23 cellular contexts compared by ENCODE assay signal in the genomic region with DNA sequence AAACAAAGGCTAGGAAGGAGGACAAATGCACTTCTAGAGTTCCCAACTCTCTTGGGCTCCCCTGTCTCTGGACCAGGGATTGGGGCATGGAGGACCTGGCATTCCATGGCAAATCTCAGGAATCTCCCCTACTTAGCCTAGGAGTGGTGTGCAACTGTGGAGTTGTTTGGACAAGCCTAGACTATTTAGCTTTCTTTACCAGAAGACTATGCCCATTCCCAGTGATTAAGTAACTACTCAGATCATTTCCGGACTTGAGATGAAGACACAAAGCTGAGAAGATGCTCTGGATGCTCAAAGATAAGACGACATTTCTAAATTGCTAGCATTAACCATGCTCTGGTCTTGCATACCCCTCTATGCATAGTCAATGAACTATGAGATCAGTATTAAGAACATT. TPM values are rescaled to one million over a fixed set of nuclear protein-coding genes. Genes with fewer than 3 reads are reported as not detected.
A peak's percentile ranks its signal among the peaks of the same experiment; 100 is the strongest.
DNase-seq lines count a peak whose midpoint lies in the region; ATAC-seq, FAIRE-seq and TF ChIP-seq lines count a peak whose summit lies in the region.
"Had no signal": no experiment of that assay in that cellular context is flagged by ENCODE, and none has a peak within 500 bp of the region (broad histone marks: within the 10 kb centered on the region; RNA-seq: fewer than 3 reads in every experiment).

No MANE protein-coding gene starts in this region.

- FAIRE-seq in bronchial epithelial cell (lab: Jason Lieb, UNC) (no peak), keratinocyte (lab: Jason Lieb, UNC) (peak; percentile 86)
- FAIRE-seq: GM12878, GM19239, HepG2 had no signal

- H3K4me1 Mint-ChIP-seq in MCF 10A (ENCODE audit: insufficient read depth, unreplicated experiment) (peaks cover 25% of the 10 kb centered on the region), progenitor cell of endocrine pancreas (ENCODE audit: low read depth) (no peaks in the 10 kb centered on the region)
- no peaks in the 10 kb centered on the region for H3K4me1 Mint-ChIP-seq in activated CD8-positive, alpha-beta T cell treated with anti-CD3 and anti-CD28 coated beads, Interleukin-2, amount 10 ng/mL, durations not matched to agents 7 days and 5 days (ENCODE audit: low read depth)
- H3K4me1 Mint-ChIP-seq: B cell, IgD-negative memory B cell had no signal

- no peak for ATAC-seq in activated CD8-positive, alpha-beta T cell treated with anti-CD3 and anti-CD28 coated beads, Interleukin-2, amount 10 ng/mL, durations not matched to agents 7 days and 5 days
- ATAC-seq: CD8-positive, alpha-beta T cell; GM12878; HepG2 had no signal

- H3K9ac ChIP-seq in mammary epithelial cell (ENCODE audit: insufficient read depth, low read length) (no peak overlapping the region), keratinocyte (ENCODE audit: control insufficient read depth, extremely low read depth, insufficient read depth, low read length) (no peak overlapping the region)
- H3K9ac ChIP-seq: BLaER1 treated with 17β-estradiol and CSF1 and Interleukin-3, amounts not matched to agents 10 nM and 100 nM; GM23248 had no signal

- 44% methylated on average over 2 of the region's 2 CpGs for WGBS in mammary epithelial cell (ENCODE audit: low coverage, missing lambda C conversion rate)

- in situ Hi-C loops in mammary epithelial cell (cut with MboI; ENCODE audit: low sequenced_read_pairs in 2 of 2): loop anchor here in 1 of 2 donors (10.0 kb wide), 1 partner anchor 139 kb away; no protein-coding TSS in a partner anchor

- H3K79me2 ChIP-seq in mammary epithelial cell (ENCODE audit: insufficient read depth, low read length) (no peaks in the 10 kb centered on the region), keratinocyte (ENCODE audit: control insufficient read depth, insufficient read depth, low read length) (no peaks in the 10 kb centered on the region), OCI-LY7 (ENCODE audit: insufficient read depth, low read depth, low read length) (no peaks in the 10 kb centered on the region)

- DNase-seq in mammary epithelial cell: peak; percentile 55
- no peak for DNase-seq in MCF 10A (ENCODE audit: unreplicated experiment)
- DNase-seq in bronchial epithelial cell (ENCODE audit: low read depth): peak; percentile 92
- DNase-seq in keratinocyte (ENCODE audit: low read depth, low spot score): no peak
- no peak for DNase-seq in activated CD8-positive, alpha-beta T cell treated with anti-CD3 and anti-CD28 coated beads, Interleukin-2, amount 10 ng/mL, durations not matched to agents 7 days and 5 days
- no peak for DNase-seq in progenitor cell of endocrine pancreas (ENCODE audit: low spot score, unreplicated experiment)
- DNase-seq in OCI-LY7 (ENCODE audit: low spot score): no peak
- DNase-seq: 8988T; Calu3; CD8-positive, alpha-beta T cell; DMS 273 treated with DMSO at 0.1 percent for 48 hours; DMS53; DND-41; EL; GM23248; HCEC 1CT; HFFc6 had no signal

- H3K4me1 ChIP-seq in mammary epithelial cell (ENCODE audit: insufficient read depth, low read length) (peaks cover 54% of the 10 kb centered on the region), keratinocyte (ENCODE audit: control insufficient read depth, extremely low read depth, insufficient read depth, low read length) (peaks cover 59% of the 10 kb centered on the region), OCI-LY7 (ENCODE audit: insufficient read depth, low read length, poor library complexity, severe bottlenecking) (no peaks in the 10 kb centered on the region)
- H3K4me1 ChIP-seq: BLaER1 treated with 17β-estradiol and CSF1 and Interleukin-3, amounts not matched to agents 10 nM and 100 nM had no signal

- H3K27me3 Mint-ChIP-seq in MCF 10A (ENCODE audit: insufficient read depth, unreplicated experiment) (no peaks in the 10 kb centered on the region), progenitor cell of endocrine pancreas (peaks cover 17% of the 10 kb centered on the region)
- peaks cover 8% of the 10 kb centered on the region for H3K27me3 Mint-ChIP-seq in activated CD8-positive, alpha-beta T cell treated with anti-CD3 and anti-CD28 coated beads, Interleukin-2, amount 10 ng/mL, durations not matched to agents 7 days and 5 days (ENCODE audit: low read depth)

- H3K9me3 Mint-ChIP-seq in MCF 10A (ENCODE audit: unreplicated experiment) (no peaks in the 10 kb centered on the region), progenitor cell of endocrine pancreas (ENCODE audit: low read depth) (no peaks in the 10 kb centered on the region)
- no peaks in the 10 kb centered on the region for H3K9me3 Mint-ChIP-seq in activated CD8-positive, alpha-beta T cell treated with anti-CD3 and anti-CD28 coated beads, Interleukin-2, amount 10 ng/mL, durations not matched to agents 7 days and 5 days (ENCODE audit: insufficient read depth)
- H3K9me3 Mint-ChIP-seq: CD8-positive, alpha-beta T cell; HFFc6; IgD-negative memory B cell had no signal

- H4K20me1 ChIP-seq in mammary epithelial cell (ENCODE audit: insufficient read depth, low read length): no peaks in the 10 kb centered on the region
- H4K20me1 ChIP-seq in keratinocyte (ENCODE audit: control insufficient read depth, extremely low read depth, insufficient read depth, low read length): no peaks in the 10 kb centered on the region
- H4K20me1 ChIP-seq in OCI-LY7 (ENCODE audit: insufficient read depth, low read length): no peaks in the 10 kb centered on the region
- H4K20me1 ChIP-seq: BLaER1 treated with 17β-estradiol and CSF1 and Interleukin-3, amounts not matched to agents 10 nM and 100 nM had no signal

- BruUV-seq in mammary epithelial cell (replicated peaks; lab: Mats Ljungman, UMichigan) (no TSS peak), MCF 10A (replicated peaks; lab: Mats Ljungman, UMichigan) (no TSS peak), OCI-LY7 (replicated peaks; lab: Mats Ljungman, UMichigan) (no TSS peak)

- TF ChIP-seq CTCF in mammary epithelial cell (conservative IDR thresholded peaks at IDR 0.05 in 1 of 2, IDR thresholded peaks at IDR 0.05 in 1 of 2; ENCODE audit: extremely low read depth in 1 of 2, insufficient read depth in 1 of 2, low read depth in 1 of 2, low read length in 2 of 2): no peak
- no peak for TF ChIP-seq CTCF in MCF 10A (IDR thresholded peaks at IDR 0.05; ENCODE audit: unreplicated experiment)
- no peak for TF ChIP-seq CTCF in bronchial epithelial cell (IDR thresholded peaks at IDR 0.05; ENCODE audit: insufficient read depth, low read length, severe bottlenecking)
- no peak for TF ChIP-seq CTCF in keratinocyte (optimal IDR thresholded peaks at IDR 0.05 in 1 of 3, IDR thresholded peaks at IDR 0.05 in 1 of 3, conservative IDR thresholded peaks at IDR 0.05 in 1 of 3; ENCODE audit: extremely low read depth in 1 of 3, insufficient read depth in 2 of 3, low read length in 3 of 3)
- TF ChIP-seq CTCF in progenitor cell of endocrine pancreas (IDR thresholded peaks at IDR 0.05; ENCODE audit: unreplicated experiment): no peak
- TF ChIP-seq CTCF in OCI-LY7 (conservative IDR thresholded peaks at IDR 0.05; ENCODE audit: low read length): no peak

- H3K36me3 Mint-ChIP-seq in MCF 10A (ENCODE audit: insufficient read depth, unreplicated experiment) (peaks cover 5% of the 10 kb centered on the region), progenitor cell of endocrine pancreas (ENCODE audit: insufficient read depth) (no peaks in the 10 kb centered on the region)
- H3K36me3 Mint-ChIP-seq in activated CD8-positive, alpha-beta T cell treated with anti-CD3 and anti-CD28 coated beads, Interleukin-2, amount 10 ng/mL, durations not matched to agents 7 days and 5 days (ENCODE audit: low read depth): no peaks in the 10 kb centered on the region
- H3K36me3 Mint-ChIP-seq: CD8-positive, alpha-beta T cell; IgD-negative memory B cell had no signal

- dilution Hi-C loops in mammary epithelial cell (cut with HindIII; ENCODE audit: low sequenced_read_pairs) (no loop called here), keratinocyte (cut with MboI; ENCODE audit: extremely low pct_ligation_motif_present, low sequenced_read_pairs) (no loop called here)

- H3K4me3 Mint-ChIP-seq in MCF 10A (ENCODE audit: unreplicated experiment): no peak overlapping the region
- no peak overlapping the region for H3K4me3 Mint-ChIP-seq in activated CD8-positive, alpha-beta T cell treated with anti-CD3 and anti-CD28 coated beads, Interleukin-2, amount 10 ng/mL, durations not matched to agents 7 days and 5 days
- H3K4me3 Mint-ChIP-seq in progenitor cell of endocrine pancreas (ENCODE audit: low read depth): no peak overlapping the region
- H3K4me3 Mint-ChIP-seq: B cell; CD8-positive, alpha-beta T cell; HFFc6; IgD-negative memory B cell had no signal

- H3K27ac ChIP-seq in mammary epithelial cell (ENCODE audit: insufficient read depth, low read depth, low read length): peak overlapping the region; percentile 59
- H3K27ac ChIP-seq in keratinocyte (ENCODE audit: control insufficient read depth, insufficient read depth, low read length): peak overlapping the region; percentile 96
- no peak overlapping the region for H3K27ac ChIP-seq in OCI-LY7 (ENCODE audit: low read depth, low read length, poor library complexity, severe bottlenecking)
- H3K27ac ChIP-seq: BLaER1 treated with 17β-estradiol and CSF1 and Interleukin-3, amounts not matched to agents 10 nM and 100 nM; GM23248 had no signal

- POLR2A ChIA-PET in MCF 10A (lab: Yijun Ruan, JAX) (interaction anchor here (0.7 to 1.7 kb wide), 7 partner anchors 11 to 237 kb away, joined by 3 to 10 read pairs (median 4); no protein-coding TSS in a partner anchor), OCI-LY7 (lab: Charles Lee) (no interaction called here)
- POLR2A ChIA-PET in activated CD8-positive, alpha-beta T cell treated with anti-CD3 and anti-CD28 coated beads, Interleukin-2, amount 10 ng/mL, durations not matched to agents 7 days and 5 days (lab: Charles Lee): no interaction called here

- no peak overlapping the region for H3K27ac Mint-ChIP-seq in MCF 10A (ENCODE audit: low read depth, unreplicated experiment)
- H3K27ac Mint-ChIP-seq in activated CD8-positive, alpha-beta T cell treated with anti-CD3 and anti-CD28 coated beads, Interleukin-2, amount 10 ng/mL, durations not matched to agents 7 days and 5 days: no peak overlapping the region
- H3K27ac Mint-ChIP-seq in progenitor cell of endocrine pancreas: no peak overlapping the region
- H3K27ac Mint-ChIP-seq: B cell; CD8-positive, alpha-beta T cell; HFFc6 had no signal

- CTCF ChIA-PET in mammary epithelial cell (lab: Charles Lee; ENCODE audit: low non-redundant PET): no interaction called here
- CTCF ChIA-PET in MCF 10A (lab: Yijun Ruan, JAX): interaction anchor here (0.7 to 2.0 kb wide), 7 partner anchors 8 to 295 kb away, joined by 3 to 7 read pairs (median 3); no protein-coding TSS in a partner anchor
- CTCF ChIA-PET in activated CD8-positive, alpha-beta T cell treated with anti-CD3 and anti-CD28 coated beads, Interleukin-2, amount 10 ng/mL, durations not matched to agents 7 days and 5 days (lab: Charles Lee): no interaction called here
- CTCF ChIA-PET in OCI-LY7 (lab: Charles Lee; ENCODE audit: unreplicated experiment): no interaction called here

- H2AFZ ChIP-seq in mammary epithelial cell (ENCODE audit: low read depth, low read length) (peak overlapping the region; percentile 52), keratinocyte (ENCODE audit: control insufficient read depth, low read length) (peak overlapping the region; percentile 46), OCI-LY7 (ENCODE audit: low read length) (no peak overlapping the region)
- H2AFZ ChIP-seq: GM23248 had no signal

- H3K36me3 ChIP-seq in mammary epithelial cell (ENCODE audit: insufficient read depth, low read length) (no peaks in the 10 kb centered on the region), bronchial epithelial cell (ENCODE audit: control insufficient read depth, insufficient read depth, low read length) (no peaks in the 10 kb centered on the region), keratinocyte (ENCODE audit: control insufficient read depth in 2 of 2, extremely low read depth in 1 of 2, insufficient read depth in 2 of 2, low read length in 2 of 2) (no peaks in the 10 kb centered on the region), OCI-LY7 (ENCODE audit: insufficient read depth, low read length) (no peaks in the 10 kb centered on the region)
- H3K36me3 ChIP-seq: BLaER1 treated with 17β-estradiol and CSF1 and Interleukin-3, amounts not matched to agents 10 nM and 100 nM had no signal

- H3K27me3 ChIP-seq in mammary epithelial cell (ENCODE audit: insufficient read depth, low read length) (no peaks in the 10 kb centered on the region), bronchial epithelial cell (ENCODE audit: control insufficient read depth, insufficient read depth, low read length) (no peaks in the 10 kb centered on the region), keratinocyte (ENCODE audit: control insufficient read depth, extremely low read depth, insufficient read depth, low read length) (no peaks in the 10 kb centered on the region)
- H3K27me3 ChIP-seq: BLaER1 treated with 17β-estradiol and CSF1 and Interleukin-3, amounts not matched to agents 10 nM and 100 nM had no signal

- H3K4me2 ChIP-seq in mammary epithelial cell (ENCODE audit: insufficient read depth, low read depth, low read length) (peak overlapping the region; percentile 45), keratinocyte (ENCODE audit: control insufficient read depth, extremely low read depth, insufficient read depth, low read depth, low read length) (peak overlapping the region; percentile 50), OCI-LY7 (ENCODE audit: low read length) (no peak overlapping the region)
- H3K4me2 ChIP-seq: BLaER1 treated with 17β-estradiol and CSF1 and Interleukin-3, amounts not matched to agents 10 nM and 100 nM had no signal

- H3K9me1 ChIP-seq in keratinocyte (ENCODE audit: control insufficient read depth, extremely low read depth, insufficient read depth, low read length): no peaks in the 10 kb centered on the region

- H3K9me3 ChIP-seq in mammary epithelial cell (replicated peaks; ENCODE audit: insufficient read depth, low read length) (no peaks in the 10 kb centered on the region), keratinocyte (ENCODE audit: control insufficient read depth, low read depth, low read length) (no peaks in the 10 kb centered on the region), OCI-LY7 (ENCODE audit: low read length) (no peaks in the 10 kb centered on the region)
- H3K9me3 ChIP-seq: BLaER1 treated with 17β-estradiol and CSF1 and Interleukin-3, amounts not matched to agents 10 nM and 100 nM had no signal

- H3K4me3 ChIP-seq in mammary epithelial cell (replicated peaks in 1 of 3; ENCODE audit: insufficient read depth in 1 of 3, low read depth in 2 of 3, low read length in 3 of 3) (no peak overlapping the region), bronchial epithelial cell (ENCODE audit: low read depth, low read length) (no peak overlapping the region), keratinocyte (ENCODE audit: control insufficient read depth in 2 of 3, extremely low read depth in 1 of 3, insufficient read depth in 2 of 3, low read depth in 1 of 3, low read length in 3 of 3) (no peak overlapping the region), OCI-LY7 (ENCODE audit: low read depth, low read length, poor library complexity, severe bottlenecking) (no peak overlapping the region)
- H3K4me3 ChIP-seq: BLaER1 treated with 17β-estradiol and CSF1 and Interleukin-3, amounts not matched to agents 10 nM and 100 nM; GM12878; GM23248 had no signal

- no peaks in the 10 kb centered on the region for H3K9me2 ChIP-seq in OCI-LY7 (ENCODE audit: insufficient read depth, low read length)

- intact Hi-C loops in mammary epithelial cell (cut with micrococcal nuclease) (no loop called here), MCF 10A (cut with micrococcal nuclease) (no loop called here), OCI-LY7 (cut with micrococcal nuclease; ENCODE audit: unreplicated experiment) (no loop called here)

RNA-seq across cellular contexts. Expression of a gene that starts 13.7 kb away (rescaled TPM):
- total RNA-seq in mammary epithelial cell: 10 to 100 TPM in 1 of 2 donors, 1 to 10 TPM in 1; 9.3 to 14.7 TPM
- polyA plus RNA-seq in mammary epithelial cell: 5.0 TPM
- 5.9 TPM for polyA minus RNA-seq in mammary epithelial cell
- 7.5 and 12.9 TPM in 2 replicates for total RNA-seq in MCF 10A (2022)
- 3.9 and 10.4 TPM in 2 replicates for total RNA-seq in bronchial epithelial cell
- polyA plus RNA-seq in keratinocyte: 6.1 to 11.3 TPM (median 8.4 TPM) in 3 replicates
- 13.5 TPM for polyA plus RNA-seq in keratinocyte (2011; ENCODE audit: low read depth)
- polyA plus RNA-seq in keratinocyte (2011; cell fraction: cytosol; rRNA removed): 9.4 and 10.4 TPM in 2 replicates
- polyA plus RNA-seq in keratinocyte (2011; cell fraction: nucleus; rRNA removed): 13.5 and 18.8 TPM in 2 replicates
- polyA plus RNA-seq in keratinocyte (2012; ENCODE audit: low replicate concordance): 8.8 and 10.9 TPM in 2 replicates
- polyA minus RNA-seq in keratinocyte: 3.4 to 5.9 TPM (median 5.2 TPM) in 3 replicates
- 7.7 TPM for polyA minus RNA-seq in keratinocyte (2011; cell fraction: cytosol; rRNA and poly(A)+ RNA removed)
- polyA minus RNA-seq in keratinocyte (2011; cell fraction: nucleus; rRNA and poly(A)+ RNA removed): 10.2 and 23.0 TPM in 2 replicates
- not detected for total RNA-seq in activated CD8-positive, alpha-beta T cell treated with anti-CD3 and anti-CD28 coated beads, Interleukin-2, amount 10 ng/mL, durations not matched to agents 7 days and 5 days
- 10.8 and 14.4 TPM in 2 replicates for total RNA-seq in progenitor cell of endocrine pancreas
- total RNA-seq in OCI-LY7 (2014; rRNA removed; shearing (Covaris generic)): not detected in 2 replicates
- total RNA-seq in OCI-LY7 (2022): not detected in 2 replicates
- total RNA-seq: CD8-positive, alpha-beta T cell; HepG2; HFFc6 had no signal
- polyA plus RNA-seq: HepG2 had no signal

Comparison
In these comparisons a context has a peak if more than half of its experiments do, and no peak if none do; other contexts are left out.
1. DNase-seq: peak in mammary epithelial cell (single experiment) and bronchial epithelial cell (single experiment); none in MCF 10A (single experiment), keratinocyte (single experiment), activated CD8-positive, alpha-beta T cell treated with anti-CD3 and anti-CD28 coated beads, Interleukin-2, amount 10 ng/mL, durations not matched to agents 7 days and 5 days (single experiment), progenitor cell of endocrine pancreas (single experiment) and OCI-LY7 (single experiment).